In genomic region chr11:123578778-123579481, GRCh38 we compare ENCODE assay signal across 32 cellular contexts.
"Had no signal": no experiment of that assay in that cellular context is flagged by ENCODE, and none has a peak within 500 bp of the region (broad histone marks: within the 10 kb centered on the region; RNA-seq: fewer than 3 reads in every experiment).

No MANE protein-coding gene starts in this region.

- H3K27me3 Mint-ChIP-seq: activated CD4-positive, alpha-beta memory T cell treated with anti-CD3 and anti-CD28 coated beads, Interleukin-2, amount 10 ng/mL, durations not matched to agents 7 days and 5 days; activated CD8-positive, alpha-beta memory T cell treated with anti-CD3 and anti-CD28 coated beads, Interleukin-2, amount 10 ng/mL, durations not matched to agents 7 days and 5 days; activated T-helper 17 cell treated with anti-CD3 and anti-CD28 coated beads, Interleukin-2, amount 50 U/mL, for 72 hours; brain; T-cell; T-helper 17 cell had no signal

- H3K4me1 ChIP-seq: SJCRH30 had no signal

- H3K27ac Mint-ChIP-seq: activated CD4-positive, alpha-beta memory T cell treated with anti-CD3 and anti-CD28 coated beads, Interleukin-2, amount 10 ng/mL, durations not matched to agents 7 days and 5 days; activated CD8-positive, alpha-beta memory T cell treated with anti-CD3 and anti-CD28 coated beads, Interleukin-2, amount 10 ng/mL, durations not matched to agents 7 days and 5 days; activated naive CD4-positive, alpha-beta T cell treated with anti-CD3 and anti-CD28 coated beads, Interleukin-2, amount 50 U/mL, for 24 hours; activated T-cell treated with anti-CD3 and anti-CD28 coated beads, Interleukin-2, amount 50 U/mL, for 72 hours; activated T-helper 17 cell treated with anti-CD3 and anti-CD28 coated beads, Interleukin-2, amount 50 U/mL, for 72 hours; T-cell; T-helper 17 cell had no signal

- DNase-seq: activated CD4-positive, alpha-beta memory T cell treated with anti-CD3 and anti-CD28 coated beads, Interleukin-2, amount 10 ng/mL, durations not matched to agents 7 days and 5 days; activated CD4-positive, alpha-beta T cell treated with anti-CD3 and anti-CD28 coated beads for 1 hour; activated CD4-positive, alpha-beta T cell treated with anti-CD3 and anti-CD28 coated beads for 48 hours; activated CD4-positive, CD25-positive, alpha-beta regulatory T cell; activated CD8-positive, alpha-beta memory T cell treated with anti-CD3 and anti-CD28 coated beads for 24 hours; activated CD8-positive, alpha-beta memory T cell treated with anti-CD3 and anti-CD28 coated beads, Interleukin-2, amount 10 ng/mL, durations not matched to agents 7 days and 5 days; activated effector memory CD4-positive, alpha-beta T cell treated with anti-CD3 and anti-CD28 coated beads, Interleukin-2, amount 50 U/mL, for 16 hours; activated naive CD4-positive, alpha-beta T cell treated with Interleukin-2 at 50 U/mL for 16 hours; activated T-cell treated with anti-CD3 and anti-CD28 coated beads, Interleukin-2, amount 50 U/mL, for 1 hour; activated T-cell treated with anti-CD3 and anti-CD28 coated beads, Interleukin-2, amount 50 U/mL, for 72 hours; central memory CD4-positive, alpha-beta T cell; Kasumi-1; KBM-7; MM.1S; MV-4-11; NCI-H1092; NCI-H1436 treated with DMSO at 0.1 percent for 48 hours; NCI-H1694 treated with DMSO at 0.1 percent for 48 hours; NCI-H2029; NCI-H345; NCI-H526 treated with DMSO at 0.1 percent for 48 hours; NCI-H774; SHP77; SJCRH30; SK-N-SH; T-cell; T-helper 17 cell; T-helper 9 cell had no signal

- H3K4me3 ChIP-seq: SJCRH30 had no signal

- H3K36me3 ChIP-seq: SJCRH30 had no signal

- H3K4me3 Mint-ChIP-seq: activated CD4-positive, alpha-beta memory T cell treated with anti-CD3 and anti-CD28 coated beads, Interleukin-2, amount 10 ng/mL, durations not matched to agents 7 days and 5 days; activated CD8-positive, alpha-beta memory T cell treated with anti-CD3 and anti-CD28 coated beads, Interleukin-2, amount 10 ng/mL, durations not matched to agents 7 days and 5 days; activated naive CD4-positive, alpha-beta T cell treated with anti-CD3 and anti-CD28 coated beads, Interleukin-2, amount 50 U/mL, for 24 hours; activated T-cell treated with anti-CD3 and anti-CD28 coated beads, Interleukin-2, amount 50 U/mL, for 72 hours; activated T-helper 17 cell treated with anti-CD3 and anti-CD28 coated beads, Interleukin-2, amount 50 U/mL, for 72 hours; brain; T-cell; T-helper 17 cell had no signal

- H3K27ac ChIP-seq: SJCRH30, VCaP had no signal

- H3K36me3 Mint-ChIP-seq: activated naive CD4-positive, alpha-beta T cell treated with anti-CD3 and anti-CD28 coated beads, Interleukin-2, amount 50 U/mL, for 24 hours; brain; T-cell had no signal

- H3K9me3 ChIP-seq: SJCRH30, SK-N-SH had no signal

- H3K27me3 ChIP-seq: SJCRH30 had no signal

- H3K9me3 Mint-ChIP-seq: activated CD4-positive, alpha-beta memory T cell treated with anti-CD3 and anti-CD28 coated beads, Interleukin-2, amount 10 ng/mL, durations not matched to agents 7 days and 5 days; activated naive CD4-positive, alpha-beta T cell treated with anti-CD3 and anti-CD28 coated beads, Interleukin-2, amount 50 U/mL, for 24 hours; activated T-cell treated with anti-CD3 and anti-CD28 coated beads, Interleukin-2, amount 50 U/mL, for 72 hours; activated T-helper 17 cell treated with anti-CD3 and anti-CD28 coated beads, Interleukin-2, amount 50 U/mL, for 72 hours; brain; T-cell had no signal

- H3K4me2 ChIP-seq: SK-N-SH had no signal
